Comparison of ENCODE assay signal across 1 cellular context in genomic region chr6:52365871-52366540, GRCh38.
TF ChIP-seq lines count a peak whose summit lies in the region.

No MANE protein-coding gene starts in this region.

TF ChIP-seq in IMR-90, 13 proteins besides CTCF, POLR2A, EP300 and RAD21:
- no peak for TF ChIP-seq MXI1 (IDR thresholded peaks at IDR 0.05; ENCODE audit: borderline replicate concordance, low read depth, low read length)
- no peak for TF ChIP-seq SMC3 (IDR thresholded peaks at IDR 0.05; ENCODE audit: low read depth, low read length)
